In the genomic region with DNA sequence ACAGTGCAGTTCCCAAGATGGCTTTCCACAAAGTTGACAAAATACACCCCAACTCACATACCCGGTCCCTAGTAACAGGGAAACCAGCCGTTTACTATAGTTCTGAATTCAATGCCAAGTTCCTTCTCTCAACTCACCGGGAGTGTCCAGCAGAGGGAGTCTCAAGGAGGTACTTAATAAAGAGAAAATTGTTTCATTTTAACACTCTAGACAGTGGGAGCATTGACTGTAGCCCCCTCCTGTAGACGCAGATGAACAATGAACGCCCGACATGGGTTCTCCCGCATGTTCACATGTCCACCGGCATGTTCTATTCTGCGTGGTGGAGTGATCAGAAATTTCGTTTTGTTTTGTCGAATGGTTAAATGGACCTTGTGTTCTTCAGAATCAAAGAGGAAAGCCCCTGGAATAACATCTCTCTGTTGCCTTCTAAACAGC, we compare ENCODE assay signal across 8 cellular contexts. TPM values are rescaled to one million over a fixed set of nuclear protein-coding genes. Genes with fewer than 3 reads are reported as not detected.
A peak's percentile ranks its signal among the peaks of the same experiment; 100 is the strongest.
DNase-seq lines count a peak whose midpoint lies in the region; ATAC-seq and TF ChIP-seq lines count a peak whose summit lies in the region.

No MANE protein-coding gene starts in this region.

- H3K4me1 ChIP-seq in DOHH2 (ENCODE audit: control insufficient read depth, low read length), result peaks cover 13% of the 10 kb centered on the region
- peaks cover 12 to 31% of the 10 kb centered on the region in 2 donors for H3K4me1 ChIP-seq in lung (ENCODE audit: control insufficient read depth in 2 of 2, insufficient read depth in 2 of 2, low read length in 2 of 2)

- intact Hi-C loops in activated CD4-positive, alpha-beta T cell treated with anti-CD3 and anti-CD28 coated beads, Interleukin-2, amount 10 ng/mL, durations not matched to agents 24 days and 14 days (cut with micrococcal nuclease), result loop anchor here (1.0 to 10.0 kb wide), 8 partner anchors 17 to 1239 kb away; partner anchors contain the start of genes MRPS33 and TBXAS1

- H3F3A ChIP-seq in DOHH2 (ENCODE audit: control insufficient read depth, insufficient read depth), result no peaks in the 10 kb centered on the region

- peak; percentile 16 to 71 for DNase-seq in NCI-H446 (lab: John Stamatoyannopoulos, UW)
- DNase-seq in activated CD4-positive, alpha-beta T cell treated with anti-CD3 and anti-CD28 coated beads, Interleukin-2, amount 10 ng/mL, durations not matched to agents 24 days and 14 days, result peak; percentile 87
- DNase-seq in effector CD8-positive, alpha-beta T cell (lab: John Stamatoyannopoulos, UW), result peak; percentile 18
- peak; percentile 64 for DNase-seq in lung (ENCODE audit: low spot score)
- DNase-seq in stimulated activated CD8-positive, alpha-beta memory T cell treated with anti-CD3 and anti-CD28 coated beads, Interleukin-12 subunit alpha, Interleukin-12 subunit beta, amount 100 ng/mL, for 1 hour (ENCODE audit: low read depth), result peak; percentile 36

- H3K27me3 ChIP-seq in DOHH2 (ENCODE audit: control insufficient read depth, low read length) (peaks cover 89% of the 10 kb centered on the region), lung (ENCODE audit: control insufficient read depth, insufficient read depth) (no peaks in the 10 kb centered on the region)

- H3K9me3 ChIP-seq in DOHH2 (ENCODE audit: control insufficient read depth, insufficient read depth, low read length), result no peaks in the 10 kb centered on the region
- no peaks in the 10 kb centered on the region for H3K9me3 ChIP-seq in lung (ENCODE audit: control insufficient read depth in 2 of 2, insufficient read depth in 1 of 2, low read length in 1 of 2)

- H3K4me2 ChIP-seq in DOHH2 (ENCODE audit: low read length), result peak overlapping the region; percentile 49

- 2% methylated on average over 11 of the region's 11 CpGs for WGBS in lung, 2 donors

- H3K27ac ChIP-seq in DOHH2 (ENCODE audit: low read depth, low read length) (no peak overlapping the region), lung (ENCODE audit: low read depth in 1 of 2, low read length in 1 of 2) (peak overlapping the region; percentile 84 to 98)

- H4K20me1 ChIP-seq in DOHH2 (ENCODE audit: control insufficient read depth, insufficient read depth, low read depth, low read length), result no peaks in the 10 kb centered on the region

- H3K9me2 ChIP-seq in DOHH2 (replicated peaks; ENCODE audit: control insufficient read depth, low read length), result no peaks in the 10 kb centered on the region

- peak; percentile 80 for TF ChIP-seq CTCF in DOHH2 (IDR thresholded peaks at IDR 0.05; ENCODE audit: low read depth, low read length, poor library complexity, severe bottlenecking)
- TF ChIP-seq CTCF in lung (IDR thresholded peaks at IDR 0.05; ENCODE audit: control extremely low read depth, extremely low read depth), result peak; percentile 37

- H3K27ac Mint-ChIP-seq in activated CD4-positive, alpha-beta T cell treated with anti-CD3 and anti-CD28 coated beads, Interleukin-2, amount 10 ng/mL, durations not matched to agents 24 days and 14 days, result peak overlapping the region; percentile 99

- no peaks in the 10 kb centered on the region for H3K36me3 ChIP-seq in DOHH2 (ENCODE audit: control insufficient read depth, low read length)
- H3K36me3 ChIP-seq in lung (ENCODE audit: control insufficient read depth in 2 of 2, insufficient read depth in 2 of 2, low read length in 2 of 2), result peaks cover 0 to 5% of the 10 kb centered on the region in 2 donors

- peaks cover 17% of the 10 kb centered on the region for H3K27me3 Mint-ChIP-seq in activated CD4-positive, alpha-beta T cell treated with anti-CD3 and anti-CD28 coated beads, Interleukin-2, amount 10 ng/mL, durations not matched to agents 24 days and 14 days

- H3K4me1 Mint-ChIP-seq in activated CD4-positive, alpha-beta T cell treated with anti-CD3 and anti-CD28 coated beads, Interleukin-2, amount 10 ng/mL, durations not matched to agents 24 days and 14 days, result peaks cover 65% of the 10 kb centered on the region

- H3K4me3 ChIP-seq in DOHH2 (ENCODE audit: low read length) (peak overlapping the region; percentile 39), lung (peak overlapping the region; percentile 39)

- ATAC-seq in HG02798 (IDR thresholded peaks at IDR 0.05; ENCODE audit: poor library complexity, unreplicated experiment) (peak; percentile 28), lung (ENCODE audit: insufficient read depth, low FRiP score) (peak; percentile 42), HG03571 (IDR thresholded peaks at IDR 0.05; ENCODE audit: unreplicated experiment) (no peak)

- H3K79me2 ChIP-seq in DOHH2 (ENCODE audit: control insufficient read depth, low read length), result no peaks in the 10 kb centered on the region

- H3K9me3 Mint-ChIP-seq in activated CD4-positive, alpha-beta T cell treated with anti-CD3 and anti-CD28 coated beads, Interleukin-2, amount 10 ng/mL, durations not matched to agents 24 days and 14 days, result no peaks in the 10 kb centered on the region

- H3K36me3 Mint-ChIP-seq in activated CD4-positive, alpha-beta T cell treated with anti-CD3 and anti-CD28 coated beads, Interleukin-2, amount 10 ng/mL, durations not matched to agents 24 days and 14 days (ENCODE audit: low read depth), result peaks cover 18% of the 10 kb centered on the region

- peak overlapping the region; percentile 99 for H3K4me3 Mint-ChIP-seq in activated CD4-positive, alpha-beta T cell treated with anti-CD3 and anti-CD28 coated beads, Interleukin-2, amount 10 ng/mL, durations not matched to agents 24 days and 14 days

RNA-seq across cellular contexts. Expression of gene HIPK2, which starts 1.9 kb away (rescaled TPM):
- total RNA-seq in activated CD4-positive, alpha-beta T cell treated with anti-CD3 and anti-CD28 coated beads, Interleukin-2, amount 10 ng/mL, durations not matched to agents 24 days and 14 days, result 23.9 and 26.1 TPM in 2 replicates
- 10 to 100 TPM; 22.6 to 65.1 TPM for total RNA-seq in lung
- polyA plus RNA-seq in lung, result 10 to 100 TPM in 1 of 2 donors, 1 to 10 TPM in 1; 8.7 to 13.9 TPM

RNA-seq across cellular contexts. Expression of gene TBXAS1, which starts 53.2 kb away (rescaled TPM):
- total RNA-seq in activated CD4-positive, alpha-beta T cell treated with anti-CD3 and anti-CD28 coated beads, Interleukin-2, amount 10 ng/mL, durations not matched to agents 24 days and 14 days, result 1.8 and 3.5 TPM in 2 replicates
- total RNA-seq in lung, result 10 to 100 TPM; 24.0 to 86.3 TPM
- 100 to 1,000 TPM in 1 of 2 donors, 10 to 100 TPM in 1; 19.6 to 126 TPM for polyA plus RNA-seq in lung

Comparison
In these comparisons a context has a peak if more than half of its experiments do, and no peak if none do; other contexts are left out.
1. DNase-seq: peak in every context shown above with its lines; median percentile 87 in activated CD4-positive, alpha-beta T cell treated with anti-CD3 and anti-CD28 coated beads, Interleukin-2, amount 10 ng/mL, durations not matched to agents 24 days and 14 days; 64 in lung; 44 in NCI-H446; 36 in stimulated activated CD8-positive, alpha-beta memory T cell treated with anti-CD3 and anti-CD28 coated beads, Interleukin-12 subunit alpha, Interleukin-12 subunit beta, amount 100 ng/mL, for 1 hour; 18 in effector CD8-positive, alpha-beta T cell.